Comparison of ENCODE assay signal across 3 cellular contexts in genomic region chr16:31086629-31086906, GRCh38.
TF ChIP-seq lines count a peak whose summit lies in the region.

No MANE protein-coding gene starts in this region.

TF ChIP-seq in HEK293, 187 proteins besides CTCF, POLR2A, EP300 and RAD21:
- TF ChIP-seq EGR2 (tag by site-specific recombination; IDR thresholded peaks at IDR 0.05; ENCODE audit: low read depth), result 0 out of 2 replicates have a peak, but pooled peaks have one; percentile 18
- TF ChIP-seq WT1 (tag by site-specific recombination; IDR thresholded peaks at IDR 0.05), result no peak
- no peak for TF ChIP-seq REPIN1 (tag by site-specific recombination; IDR thresholded peaks at IDR 0.05; ENCODE audit: low read depth)
- no peak for TF ChIP-seq ELK4 (IDR thresholded peaks at IDR 0.05; ENCODE audit: borderline replicate concordance, low read depth, low read length)
- TF ChIP-seq SP2 (tag by site-specific recombination; IDR thresholded peaks at IDR 0.05), result 0 out of 2 replicates have a peak, but pooled peaks have one; percentile 3
- no peak for TF ChIP-seq KLF8 (tag by site-specific recombination; IDR thresholded peaks at IDR 0.05)
- no peak for TF ChIP-seq ZNF792 (tag by site-specific recombination; IDR thresholded peaks at IDR 0.05)
- no peak for TF ChIP-seq KLF7 (tag by site-specific recombination; IDR thresholded peaks at IDR 0.05; ENCODE audit: borderline replicate concordance)
- no peak for TF ChIP-seq ZNF133 (tag by site-specific recombination; IDR thresholded peaks at IDR 0.05)
- TF ChIP-seq ZNF19 (tag by site-specific recombination; IDR thresholded peaks at IDR 0.05; ENCODE audit: low read depth), result no peak

TF ChIP-seq in GM23338, 12 proteins besides CTCF, POLR2A, EP300 and RAD21 (continues in another document):
- no peak for TF ChIP-seq ZNF331 (CRISPR knock-in tag; IDR thresholded peaks at IDR 0.05; ENCODE audit: low read depth)
- no peak for TF ChIP-seq REST (IDR thresholded peaks at IDR 0.05; ENCODE audit: unreplicated experiment)
- no peak for TF ChIP-seq JUNB (IDR thresholded peaks at IDR 0.05; ENCODE audit: unreplicated experiment)
- TF ChIP-seq EZH2phosphoT487 (IDR thresholded peaks at IDR 0.05; ENCODE audit: unreplicated experiment), result no peak
- TF ChIP-seq ETS1 (IDR thresholded peaks at IDR 0.05), result no peak
- no peak for TF ChIP-seq EZH2 (IDR thresholded peaks at IDR 0.05; ENCODE audit: low read depth, unreplicated experiment)
- TF ChIP-seq NANOG (IDR thresholded peaks at IDR 0.05; ENCODE audit: borderline replicate concordance), result no peak
- no peak for TF ChIP-seq ZNF462 (CRISPR knock-in tag; IDR thresholded peaks at IDR 0.05)

TF ChIP-seq in SK-N-SH, 30 proteins besides CTCF, POLR2A, EP300 and RAD21:
- TF ChIP-seq SIN3A (IDR thresholded peaks at IDR 0.05; ENCODE audit: borderline replicate concordance, low read depth, low read length) (no peak), CHD2 (IDR thresholded peaks at IDR 0.05; ENCODE audit: low read length, partially characterized antibody) (no peak), NRF1 (IDR thresholded peaks at IDR 0.05; ENCODE audit: low read depth, low read length) (no peak), REST (IDR thresholded peaks at IDR 0.05; ENCODE audit: low read depth, low read length) (no peak), TCF12 (IDR thresholded peaks at IDR 0.05) (no peak), MEF2A (IDR thresholded peaks at IDR 0.05; ENCODE audit: borderline replicate concordance, low read depth) (no peak), POLR2AphosphoS5 (IDR thresholded peaks at IDR 0.05; ENCODE audit: low read depth, low read length) (no peak), TAF1 (IDR thresholded peaks at IDR 0.05; ENCODE audit: borderline replicate concordance, low read depth, low read length) (no peak), TEAD4 (IDR thresholded peaks at IDR 0.05; ENCODE audit: borderline replicate concordance, insufficient read depth) (no peak), GATA2 (CRISPR knock-in tag; IDR thresholded peaks at IDR 0.05) (no peak), ELF1 (IDR thresholded peaks at IDR 0.05) (no peak), RXRA (IDR thresholded peaks at IDR 0.05; ENCODE audit: borderline replicate concordance, low read depth) (no peak), EZH2phosphoT487 (IDR thresholded peaks at IDR 0.05; ENCODE audit: borderline replicate concordance, low read depth) (no peak), MXI1 (IDR thresholded peaks at IDR 0.05; ENCODE audit: low read depth, low read length) (no peak), JUND (IDR thresholded peaks at IDR 0.05) (no peak)
